ENCODE assay signal across 15 cellular contexts in genomic region chr2:64638502-64639120, GRCh38. TPM values are rescaled to one million over a fixed set of nuclear protein-coding genes. Genes with fewer than 3 reads are reported as not detected.
A peak's percentile ranks its signal among the peaks of the same experiment; 100 is the strongest.
DNase-seq lines count a peak whose midpoint lies in the region; ATAC-seq and TF ChIP-seq lines count a peak whose summit lies in the region.
"Had no signal": no experiment of that assay in that cellular context is flagged by ENCODE, and none has a peak within 500 bp of the region (broad histone marks: within the 10 kb centered on the region; RNA-seq: fewer than 3 reads in every experiment).

No MANE protein-coding gene starts in this region.

- POLR2A ChIA-PET in CD4-positive, alpha-beta memory T cell (lab: Charles Lee; ENCODE audit: partially characterized antibody), result interaction anchor here (1.3 to 1.5 kb wide), 2 partner anchors 13 to 193 kb away, joined by 3 to 5 read pairs; no protein-coding TSS in a partner anchor
- POLR2A ChIA-PET in RWPE1 (lab: Yijun Ruan, JAX; ENCODE audit: low non-redundant PET), result no interaction called here
- POLR2A ChIA-PET in WTC11 (lab: Charles Lee), result no interaction called here

- peak overlapping the region in 4 of 7 donors; percentile 36 to 90 (median 65) for H3K27ac Mint-ChIP-seq in CD4-positive, alpha-beta memory T cell
- peak overlapping the region; percentile 82 for H3K27ac Mint-ChIP-seq in activated naive CD8-positive, alpha-beta T cell treated with anti-CD3 and anti-CD28 coated beads, Interleukin-2, amount 50 U/mL, for 24 hours
- peak overlapping the region; percentile 10 to 35 for H3K27ac Mint-ChIP-seq in natural killer cell treated with Interleukin-12 subunit alpha and Interleukin-12 subunit beta and Interleukin-15 and Interleukin-18, amount 100 ng/mL, for 72 hours
- no peak overlapping the region for H3K27ac Mint-ChIP-seq in WTC11

- H3K27me3 Mint-ChIP-seq in CD4-positive, alpha-beta memory T cell, result no peaks in the 10 kb centered on the region
- H3K27me3 Mint-ChIP-seq in activated naive CD8-positive, alpha-beta T cell treated with anti-CD3 and anti-CD28 coated beads, Interleukin-2, amount 50 U/mL, for 24 hours, result no peaks in the 10 kb centered on the region
- no peaks in the 10 kb centered on the region for H3K27me3 Mint-ChIP-seq in natural killer cell treated with Interleukin-12 subunit alpha and Interleukin-12 subunit beta and Interleukin-15 and Interleukin-18, amount 100 ng/mL, for 72 hours
- H3K27me3 Mint-ChIP-seq in WTC11 (ENCODE audit: low read depth), result peaks cover 20% of the 10 kb centered on the region

- H3K9me3 Mint-ChIP-seq in CD4-positive, alpha-beta memory T cell, result no peaks in the 10 kb centered on the region
- no peaks in the 10 kb centered on the region for H3K9me3 Mint-ChIP-seq in activated naive CD8-positive, alpha-beta T cell treated with anti-CD3 and anti-CD28 coated beads, Interleukin-2, amount 50 U/mL, for 24 hours
- no peaks in the 10 kb centered on the region for H3K9me3 Mint-ChIP-seq in natural killer cell treated with Interleukin-12 subunit alpha and Interleukin-12 subunit beta and Interleukin-15 and Interleukin-18, amount 100 ng/mL, for 72 hours
- H3K9me3 Mint-ChIP-seq in WTC11, result no peaks in the 10 kb centered on the region

- CTCF ChIA-PET in CD4-positive, alpha-beta memory T cell (lab: Charles Lee; ENCODE audit: partially characterized antibody), result interaction anchor here (1.0 to 4.6 kb wide), 5 partner anchors 8 to 229 kb away, joined by 3 to 38 read pairs (median 4); no protein-coding TSS in a partner anchor
- CTCF ChIA-PET in RWPE1 (lab: Yijun Ruan, JAX) (interaction anchor here (0.6 kb wide), 1 partner anchor 235 kb away, joined by 3 read pairs; no protein-coding TSS in a partner anchor), WTC11 (lab: Charles Lee) (interaction anchor here (0.7 to 2.3 kb wide), 2 partner anchors 13 to 135 kb away, joined by 3 to 7 read pairs; no protein-coding TSS in a partner anchor)

- no peaks in the 10 kb centered on the region for H3K27me3 ChIP-seq in CD4-positive, alpha-beta memory T cell (ENCODE audit: insufficient read depth, low read length)
- no peaks in the 10 kb centered on the region for H3K27me3 ChIP-seq in HL-60 (ENCODE audit: insufficient read depth, poor library complexity, severe bottlenecking)
- H3K27me3 ChIP-seq: dorsolateral prefrontal cortex, gastroesophageal sphincter had no signal

- no peak for ATAC-seq in activated naive CD8-positive, alpha-beta T cell treated with anti-CD3 and anti-CD28 coated beads, Interleukin-2, amount 50 U/mL, for 24 hours
- ATAC-seq in natural killer cell treated with Interleukin-12 subunit alpha and Interleukin-12 subunit beta and Interleukin-15 and Interleukin-18, amount 100 ng/mL, for 72 hours, result no peak
- ATAC-seq in WTC11, result no peak
- ATAC-seq: gastroesophageal sphincter had no signal

- no peaks in the 10 kb centered on the region for H3K9me3 ChIP-seq in CD4-positive, alpha-beta memory T cell (ENCODE audit: control insufficient read depth in 1 of 2, low read length in 2 of 2)
- H3K9me3 ChIP-seq: gastroesophageal sphincter had no signal

- peaks cover 37 to 64% (median 42%) of the 10 kb centered on the region in 4 donors for H3K4me1 Mint-ChIP-seq in CD4-positive, alpha-beta memory T cell
- H3K4me1 Mint-ChIP-seq in activated naive CD8-positive, alpha-beta T cell treated with anti-CD3 and anti-CD28 coated beads, Interleukin-2, amount 50 U/mL, for 24 hours, result peaks cover 78% of the 10 kb centered on the region
- peaks cover 51 to 57% of the 10 kb centered on the region in 2 donors for H3K4me1 Mint-ChIP-seq in natural killer cell treated with Interleukin-12 subunit alpha and Interleukin-12 subunit beta and Interleukin-15 and Interleukin-18, amount 100 ng/mL, for 72 hours (ENCODE audit: low read depth in 2 of 2)
- H3K4me1 Mint-ChIP-seq in WTC11, result peaks cover 77% of the 10 kb centered on the region

- peaks cover 26% of the 10 kb centered on the region for H3K36me3 ChIP-seq in CD4-positive, alpha-beta memory T cell (ENCODE audit: insufficient read depth, low read length)

- TF ChIP-seq CTCF in HL-60 (IDR thresholded peaks at IDR 0.05; ENCODE audit: insufficient read depth, low read length) (no peak), RWPE1 (conservative IDR thresholded peaks at IDR 0.05; ENCODE audit: low read depth) (no peak), WTC11 (IDR thresholded peaks at IDR 0.05) (no peak)

- H3K4me3 ChIP-seq in CD4-positive, alpha-beta memory T cell (ENCODE audit: low read length in 2 of 2), result no peak overlapping the region
- H3K4me3 ChIP-seq in HL-60 (replicated peaks; ENCODE audit: insufficient read depth, low read length), result no peak overlapping the region
- H3K4me3 ChIP-seq: dorsolateral prefrontal cortex, gastroesophageal sphincter had no signal

- intact Hi-C loops in CD4-positive, alpha-beta memory T cell (cut with micrococcal nuclease), result no loop called here

- peaks cover 30% of the 10 kb centered on the region for H3K4me1 ChIP-seq in CD4-positive, alpha-beta memory T cell (ENCODE audit: insufficient read depth, low read length)

- no peak overlapping the region for H3K27ac ChIP-seq in CD4-positive, alpha-beta memory T cell (ENCODE audit: low read depth, low read length)
- H3K27ac ChIP-seq in HL-60 (replicated peaks) (peak overlapping the region; percentile 91), RWPE1 (no peak overlapping the region)
- H3K27ac ChIP-seq: gastroesophageal sphincter had no signal

- H3K36me3 Mint-ChIP-seq in CD4-positive, alpha-beta memory T cell, result peaks cover 27 to 28% of the 10 kb centered on the region in 2 donors
- peaks cover 25% of the 10 kb centered on the region for H3K36me3 Mint-ChIP-seq in activated naive CD8-positive, alpha-beta T cell treated with anti-CD3 and anti-CD28 coated beads, Interleukin-2, amount 50 U/mL, for 24 hours (ENCODE audit: low read depth)
- H3K36me3 Mint-ChIP-seq in natural killer cell treated with Interleukin-12 subunit alpha and Interleukin-12 subunit beta and Interleukin-15 and Interleukin-18, amount 100 ng/mL, for 72 hours, result peaks cover 7% of the 10 kb centered on the region
- H3K36me3 Mint-ChIP-seq in WTC11, result peaks cover 12% of the 10 kb centered on the region

- H3K4me3 Mint-ChIP-seq in CD4-positive, alpha-beta memory T cell, result peak overlapping the region in 2 of 8 donors; percentile 14 to 22
- H3K4me3 Mint-ChIP-seq in activated naive CD8-positive, alpha-beta T cell treated with anti-CD3 and anti-CD28 coated beads, Interleukin-2, amount 50 U/mL, for 24 hours, result peak overlapping the region; percentile 6
- H3K4me3 Mint-ChIP-seq in natural killer cell treated with Interleukin-12 subunit alpha and Interleukin-12 subunit beta and Interleukin-15 and Interleukin-18, amount 100 ng/mL, for 72 hours, result no peak overlapping the region
- H3K4me3 Mint-ChIP-seq in WTC11, result no peak overlapping the region

- DNase-seq in CD4-positive, alpha-beta memory T cell, result no peak
- DNase-seq in HL-60 (ENCODE audit: low read depth in 1 of 2, low spot score in 1 of 2) (no peak), NOMO-1 treated with DMSO at 0.1 percent for 48 hours (lab: John Stamatoyannopoulos, UW; ENCODE audit: unreplicated experiment) (no peak), midbrain (lab: John Stamatoyannopoulos, UW) (no peak), RWPE1 (ENCODE audit: low spot score) (no peak), WTC11 (ENCODE audit: low spot score) (no peak)
- DNase-seq in activated naive CD8-positive, alpha-beta T cell treated with anti-CD3 and anti-CD28 coated beads, Interleukin-2, amount 50 U/mL, for 24 hours, result no peak
- no peak for DNase-seq in natural killer cell treated with Interleukin-12 subunit alpha and Interleukin-12 subunit beta and Interleukin-15 and Interleukin-18, amount 100 ng/mL, for 72 hours (ENCODE audit: low spot score)
- DNase-seq: dorsolateral prefrontal cortex; islet precursor cell; NCI-H774; SIG-M5; stimulated activated CD4-positive, alpha-beta T cell treated with anti-CD3 and anti-CD28 coated beads, Interleukin-4, amount 100 ng/mL, for 1 hour; stimulated activated naive CD4-positive, alpha-beta T cell treated with Interleukin-2 at 50 U/mL for 16 hours had no signal

TF ChIP-seq in WTC11, 78 proteins besides CTCF, POLR2A, EP300 and RAD21 (continues in another document):
- no peak for TF ChIP-seq ZNF232 (CRISPR knock-in tag; IDR thresholded peaks at IDR 0.05)
- no peak for TF ChIP-seq NFATC4 (CRISPR knock-in tag; IDR thresholded peaks at IDR 0.05)
- TF ChIP-seq ZNF263 (CRISPR knock-in tag; IDR thresholded peaks at IDR 0.05; ENCODE audit: low read depth), result no peak
- TF ChIP-seq ZBTB21 (CRISPR knock-in tag; IDR thresholded peaks at IDR 0.05; ENCODE audit: borderline replicate concordance), result no peak
- no peak for TF ChIP-seq ARID4B (CRISPR knock-in tag; IDR thresholded peaks at IDR 0.05; ENCODE audit: borderline replicate concordance)

RNA-seq across cellular contexts. Expression of gene SERTAD2, which starts 15.1 kb away (rescaled TPM):
- 10 to 100 TPM; 23.5 to 24.6 TPM for total RNA-seq in CD4-positive, alpha-beta memory T cell
- 1 to 10 TPM; 2.6 to 5.5 TPM for polyA plus RNA-seq in CD4-positive, alpha-beta memory T cell
- 10 to 100 TPM; 15.6 to 23.9 TPM for total RNA-seq in natural killer cell treated with Interleukin-12 subunit alpha and Interleukin-12 subunit beta and Interleukin-15 and Interleukin-18, amount 100 ng/mL, for 72 hours
- 7.9 to 8.0 TPM (median 7.9 TPM) in 3 replicates for total RNA-seq in WTC11 (2021)
